In genomic region chr14:47660158-47660557, GRCh38 we compare ENCODE assay signal across 31 cellular contexts. TPM values are rescaled to one million over a fixed set of nuclear protein-coding genes. Genes with fewer than 3 reads are reported as not detected.
"Had no signal": no experiment of that assay in that cellular context is flagged by ENCODE, and none has a peak within 500 bp of the region (broad histone marks: within the 10 kb centered on the region; RNA-seq: fewer than 3 reads in every experiment).

No MANE protein-coding gene starts in this region.

- H3K4me1 Mint-ChIP-seq: activated CD4-positive, alpha-beta memory T cell treated with anti-CD3 and anti-CD28 coated beads, Interleukin-2, amount 10 ng/mL, durations not matched to agents 7 days and 5 days; activated CD4-positive, alpha-beta T cell treated with anti-CD3 and anti-CD28 coated beads, Interleukin-2, amount 10 ng/mL, durations not matched to agents 7 days and 5 days; activated naive CD4-positive, alpha-beta T cell treated with anti-CD3 and anti-CD28 coated beads, Interleukin-2, amount 10 ng/mL, durations not matched to agents 7 days and 5 days; activated naive CD8-positive, alpha-beta T cell treated with anti-CD3 and anti-CD28 coated beads, Interleukin-2, amount 10 ng/mL, durations not matched to agents 7 days and 5 days; endodermal cell had no signal

- DNase-seq: activated CD4-positive, alpha-beta memory T cell treated with anti-CD3 and anti-CD28 coated beads, Interleukin-2, amount 10 ng/mL, durations not matched to agents 7 days and 5 days; activated CD4-positive, alpha-beta T cell treated with anti-CD3 and anti-CD28 coated beads for 4 hours; activated CD4-positive, alpha-beta T cell treated with anti-CD3 and anti-CD28 coated beads, Interleukin-2, amount 10 ng/mL, durations not matched to agents 7 days and 5 days; activated CD4-positive, alpha-beta T cell treated with anti-CD3 and anti-CD28 coated beads, Interleukin-2, amount 50 U/mL, for 4 hours; activated CD4-positive, CD25-positive, alpha-beta regulatory T cell; activated CD4-positive, CD25-positive, alpha-beta regulatory T cell treated with anti-CD3 and anti-CD28 coated beads, Interleukin-2, amount 50 U/mL, for 72 hours; activated CD8-positive, alpha-beta memory T cell treated with anti-CD3 and anti-CD28 coated beads, Interleukin-2, amount 50 U/mL, for 48 hours; activated gamma-delta T cell; activated naive CD4-positive, alpha-beta T cell; activated naive CD4-positive, alpha-beta T cell treated with anti-CD3 and anti-CD28 coated beads, Interleukin-2, amount 10 ng/mL, durations not matched to agents 7 days and 5 days; activated naive CD8-positive, alpha-beta T cell treated with anti-CD3 and anti-CD28 coated beads, Interleukin-2, amount 10 ng/mL, durations not matched to agents 7 days and 5 days; activated T-cell treated with anti-CD3 and anti-CD28 coated beads for 4 hours; activated T-cell treated with anti-CD3 and anti-CD28 coated beads, Interleukin-2, amount 50 U/mL, for 24 hours; activated T-cell treated with anti-CD3 and anti-CD28 coated beads, Interleukin-2, amount 50 U/mL, for 72 hours; central memory CD4-positive, alpha-beta T cell; cerebellar nuclear complex; colonic mucosa; dorsolateral prefrontal cortex; effector memory CD4-positive, alpha-beta T cell; endodermal cell; erythroblast; foreskin keratinocyte; T-helper 2 cell had no signal

- H3K27me3 Mint-ChIP-seq: activated CD4-positive, alpha-beta memory T cell treated with anti-CD3 and anti-CD28 coated beads, Interleukin-2, amount 10 ng/mL, durations not matched to agents 7 days and 5 days; activated CD4-positive, alpha-beta T cell treated with anti-CD3 and anti-CD28 coated beads, Interleukin-2, amount 10 ng/mL, durations not matched to agents 7 days and 5 days; activated naive CD4-positive, alpha-beta T cell treated with anti-CD3 and anti-CD28 coated beads, Interleukin-2, amount 10 ng/mL, durations not matched to agents 7 days and 5 days; activated naive CD8-positive, alpha-beta T cell treated with anti-CD3 and anti-CD28 coated beads, Interleukin-2, amount 10 ng/mL, durations not matched to agents 7 days and 5 days; activated T-cell treated with anti-CD3 and anti-CD28 coated beads, Interleukin-2, amount 50 U/mL, for 24 hours; brain had no signal

- H3K27ac Mint-ChIP-seq: activated CD4-positive, alpha-beta memory T cell treated with anti-CD3 and anti-CD28 coated beads, Interleukin-2, amount 10 ng/mL, durations not matched to agents 7 days and 5 days; activated CD4-positive, alpha-beta T cell treated with anti-CD3 and anti-CD28 coated beads, Interleukin-2, amount 10 ng/mL, durations not matched to agents 7 days and 5 days; activated naive CD4-positive, alpha-beta T cell treated with anti-CD3 and anti-CD28 coated beads, Interleukin-2, amount 10 ng/mL, durations not matched to agents 7 days and 5 days; activated naive CD4-positive, alpha-beta T cell treated with anti-CD3 and anti-CD28 coated beads, Interleukin-2, amount 50 U/mL, for 72 hours; activated naive CD8-positive, alpha-beta T cell treated with anti-CD3 and anti-CD28 coated beads, Interleukin-2, amount 10 ng/mL, durations not matched to agents 7 days and 5 days; activated T-cell treated with anti-CD3 and anti-CD28 coated beads, Interleukin-2, amount 50 U/mL, for 24 hours; activated T-cell treated with anti-CD3 and anti-CD28 coated beads, Interleukin-2, amount 50 U/mL, for 72 hours; brain; endodermal cell had no signal

- H3K4me3 ChIP-seq: ascending aorta, breast epithelium, cardiac muscle cell, colonic mucosa, esophagus muscularis mucosa, gastroesophageal sphincter had no signal

- H3K4me3 Mint-ChIP-seq: activated CD4-positive, alpha-beta memory T cell treated with anti-CD3 and anti-CD28 coated beads, Interleukin-2, amount 10 ng/mL, durations not matched to agents 7 days and 5 days; activated CD4-positive, alpha-beta T cell treated with anti-CD3 and anti-CD28 coated beads, Interleukin-2, amount 10 ng/mL, durations not matched to agents 7 days and 5 days; activated naive CD4-positive, alpha-beta T cell treated with anti-CD3 and anti-CD28 coated beads, Interleukin-2, amount 10 ng/mL, durations not matched to agents 7 days and 5 days; activated naive CD8-positive, alpha-beta T cell treated with anti-CD3 and anti-CD28 coated beads, Interleukin-2, amount 10 ng/mL, durations not matched to agents 7 days and 5 days; activated T-cell treated with anti-CD3 and anti-CD28 coated beads, Interleukin-2, amount 50 U/mL, for 24 hours; activated T-cell treated with anti-CD3 and anti-CD28 coated beads, Interleukin-2, amount 50 U/mL, for 72 hours; brain; endodermal cell had no signal

- H3K9me3 Mint-ChIP-seq: activated CD4-positive, alpha-beta memory T cell treated with anti-CD3 and anti-CD28 coated beads, Interleukin-2, amount 10 ng/mL, durations not matched to agents 7 days and 5 days; activated CD4-positive, alpha-beta T cell treated with anti-CD3 and anti-CD28 coated beads, Interleukin-2, amount 10 ng/mL, durations not matched to agents 7 days and 5 days; activated naive CD4-positive, alpha-beta T cell treated with anti-CD3 and anti-CD28 coated beads, Interleukin-2, amount 10 ng/mL, durations not matched to agents 7 days and 5 days; activated naive CD8-positive, alpha-beta T cell treated with anti-CD3 and anti-CD28 coated beads, Interleukin-2, amount 10 ng/mL, durations not matched to agents 7 days and 5 days; activated T-cell treated with anti-CD3 and anti-CD28 coated beads, Interleukin-2, amount 50 U/mL, for 24 hours; brain; endodermal cell had no signal

- H3K4me1 ChIP-seq: ascending aorta, breast epithelium, colonic mucosa, esophagus muscularis mucosa, foreskin keratinocyte, gastroesophageal sphincter had no signal

- H3K27me3 ChIP-seq: ascending aorta, breast epithelium, colonic mucosa, dorsolateral prefrontal cortex, foreskin keratinocyte, gastroesophageal sphincter had no signal

- H3K27ac ChIP-seq: ascending aorta, breast epithelium, cardiac muscle cell, colonic mucosa, esophagus muscularis mucosa, foreskin keratinocyte, gastroesophageal sphincter had no signal

- H3K36me3 ChIP-seq: ascending aorta, breast epithelium, cardiac muscle cell, colonic mucosa, esophagus muscularis mucosa, gastroesophageal sphincter had no signal

- H3K9me3 ChIP-seq: ascending aorta, breast epithelium, colonic mucosa, esophagus muscularis mucosa, gastroesophageal sphincter had no signal

- H3K36me3 Mint-ChIP-seq: activated naive CD4-positive, alpha-beta T cell treated with anti-CD3 and anti-CD28 coated beads, Interleukin-2, amount 10 ng/mL, durations not matched to agents 7 days and 5 days; activated naive CD4-positive, alpha-beta T cell treated with anti-CD3 and anti-CD28 coated beads, Interleukin-2, amount 50 U/mL, for 72 hours; activated naive CD8-positive, alpha-beta T cell treated with anti-CD3 and anti-CD28 coated beads, Interleukin-2, amount 10 ng/mL, durations not matched to agents 7 days and 5 days; brain had no signal

RNA-seq across cellular contexts. Expression of gene MDGA2, which starts 15.2 kb away (rescaled TPM):
- total RNA-seq: activated CD4-positive, alpha-beta memory T cell treated with anti-CD3 and anti-CD28 coated beads, Interleukin-2, amount 10 ng/mL, durations not matched to agents 7 days and 5 days; activated CD4-positive, alpha-beta T cell treated with anti-CD3 and anti-CD28 coated beads, Interleukin-2, amount 10 ng/mL, durations not matched to agents 7 days and 5 days; activated naive CD4-positive, alpha-beta T cell treated with anti-CD3 and anti-CD28 coated beads, Interleukin-2, amount 50 U/mL, for 72 hours; activated naive CD8-positive, alpha-beta T cell treated with anti-CD3 and anti-CD28 coated beads, Interleukin-2, amount 10 ng/mL, durations not matched to agents 7 days and 5 days; activated T-cell treated with anti-CD3 and anti-CD28 coated beads, Interleukin-2, amount 50 U/mL, for 72 hours; ascending aorta; breast epithelium; colonic mucosa; foreskin keratinocyte; T-helper 1 cell treated with Interleukin-12 subunit alpha and Interleukin-12 subunit beta and Interleukin-4 antibody, amounts not matched to agents 30 ng/mL and 1 ng/mL, for 36 hours had no signal
- polyA plus RNA-seq: foreskin keratinocyte had no signal
